8 cellular contexts compared by ENCODE assay signal in genomic region chr19:1103691-1104451, GRCh38. TPM values are rescaled to one million over a fixed set of nuclear protein-coding genes. Genes with fewer than 3 reads are reported as not detected.
DNase-seq lines count a peak whose midpoint lies in the region; ATAC-seq and TF ChIP-seq lines count a peak whose summit lies in the region.

Gene GPX4 (plus strand): TSS chr19:1103994. CDS start chr19:1104044, 50 bp downstream.

- no peaks in the 10 kb centered on the region for H3K27me3 Mint-ChIP-seq in activated CD4-positive, alpha-beta T cell treated with anti-CD3 and anti-CD28 coated beads for 36 hours

- DNase-seq in AML-193 (lab: John Stamatoyannopoulos, UW), result peak; percentile 94 to 96
- DNase-seq in NCI-H524 (lab: John Stamatoyannopoulos, UW), result peak; percentile 99 to 100
- DNase-seq in activated CD4-positive, alpha-beta T cell treated with anti-CD3 and anti-CD28 coated beads for 36 hours, result peak; percentile 100
- DNase-seq in choroid plexus epithelial cell (ENCODE audit: low read depth), result peak; percentile 100
- DNase-seq in kidney glomerular epithelial cell (lab: John Stamatoyannopoulos, UW), result peak; percentile 98
- peak; percentile 94 to 97 for DNase-seq in stimulated activated CD4-positive, alpha-beta T cell treated with anti-CD3 and anti-CD28 coated beads, Interleukin-1b, Interleukin-23, amount 100 ng/mL, for 1 hour (ENCODE audit: low read depth in 2 of 2)

- peaks cover 51% of the 10 kb centered on the region for H3K4me1 Mint-ChIP-seq in activated CD4-positive, alpha-beta T cell treated with anti-CD3 and anti-CD28 coated beads for 36 hours

- peak within 1 kb of the TSS; percentile 83 for H3K27ac Mint-ChIP-seq in activated CD4-positive, alpha-beta T cell treated with anti-CD3 and anti-CD28 coated beads for 36 hours

- TF ChIP-seq POLR2A in GM19193 (IDR thresholded peaks at IDR 0.05; ENCODE audit: extremely low read depth, insufficient read depth, insufficient read length), result peak; percentile 99

- POLR2A ChIA-PET in activated CD4-positive, alpha-beta T cell treated with anti-CD3 and anti-CD28 coated beads for 36 hours (lab: Charles Lee), result no interaction called here

- H3K4me3 Mint-ChIP-seq in activated CD4-positive, alpha-beta T cell treated with anti-CD3 and anti-CD28 coated beads for 36 hours, result peak within 1 kb of the TSS; percentile 71

- peak within 1 kb of the TSS; percentile 80 for H3K4me3 ChIP-seq in choroid plexus epithelial cell (ENCODE audit: low read depth, low read length)

- intact Hi-C loops in activated CD4-positive, alpha-beta T cell treated with anti-CD3 and anti-CD28 coated beads for 36 hours (cut with DNase I, micrococcal nuclease), result loop anchor here (1.0 to 5.0 kb wide), 10 partner anchors 22 to 165 kb away; partner anchors contain the start of genes ARHGAP45 (in 2 of the 2), ATP5F1D (in 2 of the 2), RNU6-2 (in 2 of the 2) and TMEM259 (in 2 of the 2)

- ATAC-seq in HG03439 (IDR thresholded peaks at IDR 0.05; ENCODE audit: unreplicated experiment), result peak; percentile 67
- ATAC-seq in activated CD4-positive, alpha-beta T cell treated with anti-CD3 and anti-CD28 coated beads for 36 hours, result peak; percentile 81

- no peak for TF ChIP-seq CTCF in choroid plexus epithelial cell (conservative IDR thresholded peaks at IDR 0.05; ENCODE audit: low read depth, low read length)

- H3K9me3 Mint-ChIP-seq in activated CD4-positive, alpha-beta T cell treated with anti-CD3 and anti-CD28 coated beads for 36 hours (ENCODE audit: low read depth), result peaks cover 4% of the 10 kb centered on the region

- H3K36me3 Mint-ChIP-seq in activated CD4-positive, alpha-beta T cell treated with anti-CD3 and anti-CD28 coated beads for 36 hours (ENCODE audit: low read depth), result peaks cover 9% of the 10 kb centered on the region

- CTCF ChIA-PET in activated CD4-positive, alpha-beta T cell treated with anti-CD3 and anti-CD28 coated beads for 36 hours (lab: Charles Lee), result interaction anchor here (0.8 to 1.8 kb wide), 3 partner anchors 9 to 138 kb away, joined by 3 read pairs; partner anchors contain the start of gene ATP5F1D

RNA-seq across cellular contexts. Expression of gene GPX4, which starts in this region (rescaled TPM):
- 100 to 1,000 TPM; 192 to 218 TPM for total RNA-seq in activated CD4-positive, alpha-beta T cell treated with anti-CD3 and anti-CD28 coated beads for 36 hours

Comparison
In these comparisons a context has a peak if more than half of its experiments do, and no peak if none do; other contexts are left out.
1. Peak in every context shown above with its lines: DNase-seq, ATAC-seq and H3K4me3 ChIP-seq.